ENCODE assay signal across 8 cellular contexts in the genomic region with DNA sequence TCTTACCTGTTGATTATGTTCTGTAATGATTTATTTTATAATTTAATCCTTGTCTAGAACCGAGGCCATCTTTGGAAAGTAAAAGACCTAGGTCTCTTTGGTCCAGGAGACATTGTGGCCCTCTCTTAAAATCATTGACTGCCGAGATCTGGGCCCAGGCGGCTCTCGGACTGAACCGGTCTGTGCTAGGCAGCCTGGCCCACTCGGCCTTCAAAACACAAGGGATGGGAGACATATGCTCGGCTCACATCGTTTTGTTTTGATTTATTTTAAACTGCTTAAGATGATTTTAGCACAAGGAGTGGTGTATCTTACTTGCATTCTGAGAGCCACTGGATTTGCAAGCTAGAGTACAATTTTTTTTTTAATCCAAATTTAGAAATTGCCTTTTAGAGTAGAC.
DNase-seq lines count a peak whose midpoint lies in the region; FAIRE-seq and TF ChIP-seq lines count a peak whose summit lies in the region.

No MANE protein-coding gene starts in this region.

- H3K36me3 ChIP-seq in sigmoid colon: no peaks in the 10 kb centered on the region
- H3K36me3 ChIP-seq in neuronal stem cell (replicated peaks in 1 of 2; ENCODE audit: control insufficient read depth in 2 of 2, insufficient read depth in 2 of 2, low read length in 2 of 2): no peaks in the 10 kb centered on the region

- no peak for TF ChIP-seq EP300 in sigmoid colon (IDR thresholded peaks at IDR 0.05)

- no peak overlapping the region for H4K91ac ChIP-seq in neuronal stem cell (ENCODE audit: low read depth, low read length, poor library complexity)

- no peaks in the 10 kb centered on the region for H3K79me1 ChIP-seq in neuronal stem cell (ENCODE audit: low read depth, low read length)

- H3K14ac ChIP-seq in neuronal stem cell (ENCODE audit: low read length): no peak overlapping the region

- H3K9ac ChIP-seq in neuronal stem cell (ENCODE audit: low read depth, low read length, poor library complexity): no peak overlapping the region

- CTCF ChIA-PET in RWPE1 (lab: Yijun Ruan, JAX): interaction anchor here (0.7 kb wide), 1 partner anchor 1388 kb away, joined by 3 read pairs; no protein-coding TSS in a partner anchor

- no peak overlapping the region for H2BK15ac ChIP-seq in neuronal stem cell (ENCODE audit: low read length)

- H2BK12ac ChIP-seq in neuronal stem cell (ENCODE audit: low read length): no peak overlapping the region

- TF ChIP-seq CTCF in RWPE1 (conservative IDR thresholded peaks at IDR 0.05; ENCODE audit: low read depth) (no peak), sigmoid colon (IDR thresholded peaks at IDR 0.05) (no peak), GM20000 (IDR thresholded peaks at IDR 0.05; ENCODE audit: extremely low read depth, missing control alignments) (no peak)

- H3K27me3 ChIP-seq in sigmoid colon: no peaks in the 10 kb centered on the region
- peaks cover 24 to 95% (median 81%) of the 10 kb centered on the region in 3 experiments for H3K27me3 ChIP-seq in neuronal stem cell (ENCODE audit: control insufficient read depth in 3 of 3, insufficient read depth in 3 of 3, low read depth in 1 of 3, low read length in 3 of 3)

- no peak overlapping the region for H3K4ac ChIP-seq in neuronal stem cell (ENCODE audit: low read length)

- intact Hi-C loops in sigmoid colon (cut with DNase I): loop anchor here (2.0 kb wide), 1 partner anchor 14 kb away; no protein-coding TSS in a partner anchor

- H2BK120ac ChIP-seq in neuronal stem cell (ENCODE audit: low read depth, low read length): no peak overlapping the region

- DNase-seq in EL (peak; percentile 55), RWPE1 (ENCODE audit: low spot score) (no peak), globus pallidus (ENCODE audit: low spot score) (peak; percentile 66), sigmoid colon (peak; percentile 75), neuronal stem cell (ENCODE audit: low spot score) (no peak), urothelium cell line (ENCODE audit: low spot score) (no peak), dedifferentiated amniotic fluid mesenchymal stem cell (ENCODE audit: extremely low spot score) (no peak), GM20000 (ENCODE audit: low spot score) (no peak)

- H2AFZ ChIP-seq in neuronal stem cell (ENCODE audit: low read length): no peak overlapping the region

- no peak overlapping the region for H3K4me2 ChIP-seq in neuronal stem cell (ENCODE audit: insufficient read depth, low read length, poor library complexity, severe bottlenecking)

- H3K4me3 ChIP-seq in sigmoid colon: peak overlapping the region in 3 of 4 donors; percentile 79 to 86 (median 84)
- no peak overlapping the region for H3K4me3 ChIP-seq in neuronal stem cell (ENCODE audit: low read length in 2 of 2)

- WGBS in sigmoid colon, 2 donors: 75 to 76% methylated on average over 8 of the region's 8 CpGs
- WGBS in neuronal stem cell (ENCODE audit: extremely low coverage in 2 of 2, insufficient read length in 2 of 2, insufficient replicate concordance in 1 of 2), 2 donors: no CpG with 5 or more reads among the region's 8 CpGs

- no peak for FAIRE-seq in urothelium cell line (lab: Jason Lieb, UNC)

- H2AK5ac ChIP-seq in neuronal stem cell (ENCODE audit: low read depth, low read length): no peak overlapping the region

- H3K18ac ChIP-seq in neuronal stem cell (ENCODE audit: low read length): no peak overlapping the region

- no peak overlapping the region for H3K23ac ChIP-seq in neuronal stem cell (ENCODE audit: low read depth, low read length, poor library complexity)

- POLR2A ChIA-PET in RWPE1 (lab: Yijun Ruan, JAX; ENCODE audit: low non-redundant PET): no interaction called here

- peak overlapping the region; percentile 100 for H3K27ac ChIP-seq in RWPE1
- H3K27ac ChIP-seq in sigmoid colon: peak overlapping the region; percentile 94 to 100 (median 100)
- H3K27ac ChIP-seq in neuronal stem cell (replicated peaks; ENCODE audit: low read length): no peak overlapping the region

- no peak overlapping the region for H2BK5ac ChIP-seq in neuronal stem cell (ENCODE audit: low read length)

- H3K9me3 ChIP-seq in sigmoid colon: no peaks in the 10 kb centered on the region
- H3K9me3 ChIP-seq in neuronal stem cell (replicated peaks in 1 of 2; ENCODE audit: control insufficient read depth in 2 of 2, insufficient read depth in 1 of 2, low read depth in 1 of 2, low read length in 2 of 2): no peaks in the 10 kb centered on the region

- H3K4me1 ChIP-seq in sigmoid colon (peaks cover 0 to 87% (median 85%) of the 10 kb centered on the region in 4 donors), neuronal stem cell (ENCODE audit: control insufficient read depth in 2 of 2, insufficient read depth in 1 of 2, low read depth in 1 of 2, low read length in 2 of 2) (peaks cover 0 to 3% of the 10 kb centered on the region in 2 donors)

- no peak overlapping the region for H4K8ac ChIP-seq in neuronal stem cell (ENCODE audit: low read depth, low read length)

- TF ChIP-seq POLR2A in sigmoid colon (IDR thresholded peaks at IDR 0.05): no peak

Comparison
In these comparisons a context has a peak if more than half of its experiments do, and no peak if none do; other contexts are left out.
1. DNase-seq: peak in EL (single experiment), globus pallidus (single experiment) and sigmoid colon (single experiment); none in RWPE1 (single experiment), neuronal stem cell (single experiment), urothelium cell line (single experiment), dedifferentiated amniotic fluid mesenchymal stem cell (single experiment) and GM20000 (single experiment).
2. H3K4me3 ChIP-seq: peak in sigmoid colon (3 of 4); none in neuronal stem cell (0 of 2).